ENCODE assay signal across 5 cellular contexts in genomic region chr16:10269632-10270031, GRCh38.
"Had no signal": no experiment of that assay in that cellular context is flagged by ENCODE, and none has a peak within 500 bp of the region (broad histone marks: within the 10 kb centered on the region; RNA-seq: fewer than 3 reads in every experiment).

No MANE protein-coding gene starts in this region.

- DNase-seq: H9, HCEC 1CT, IMR-90 had no signal

- H3K27ac Mint-ChIP-seq: GM23338, H9 had no signal

- H3K4me1 Mint-ChIP-seq: GM23338, H9 had no signal

- H3K4me3 Mint-ChIP-seq: GM23338, H9 had no signal

- ATAC-seq: GM23338 had no signal

- H3K27ac ChIP-seq: HL-60 had no signal

- H3K4me3 ChIP-seq: GM23338 had no signal
